19 cellular contexts compared by ENCODE assay signal in the genomic region with DNA sequence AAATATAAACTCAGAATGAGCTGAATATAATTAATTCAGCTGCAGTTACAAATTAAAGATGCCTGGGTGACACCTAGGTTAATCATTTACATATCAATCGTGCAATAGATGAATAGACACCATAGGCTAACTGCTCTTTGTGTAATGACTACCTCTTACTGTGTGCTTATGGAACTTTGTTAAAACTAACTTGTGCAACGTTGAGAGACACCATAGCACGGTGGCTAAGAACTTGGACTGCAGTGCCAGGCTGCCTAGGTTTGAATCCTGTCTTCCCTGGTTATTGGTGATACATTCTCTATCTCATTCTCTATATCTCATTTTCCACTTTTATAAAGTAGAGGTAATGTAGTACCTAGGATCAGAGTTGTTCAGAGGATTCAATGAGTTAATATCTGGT. TPM values are rescaled to one million over a fixed set of nuclear protein-coding genes. Genes with fewer than 3 reads are reported as not detected.
DNase-seq lines count a peak whose midpoint lies in the region; ATAC-seq, FAIRE-seq and TF ChIP-seq lines count a peak whose summit lies in the region.
"Had no signal": no experiment of that assay in that cellular context is flagged by ENCODE, and none has a peak within 500 bp of the region (broad histone marks: within the 10 kb centered on the region; RNA-seq: fewer than 3 reads in every experiment).

No MANE protein-coding gene starts in this region.

- H3K9me3 Mint-ChIP-seq in astrocyte (ENCODE audit: unreplicated experiment) = no peaks in the 10 kb centered on the region
- no peaks in the 10 kb centered on the region for H3K9me3 Mint-ChIP-seq in WTC11
- H3K9me3 Mint-ChIP-seq: CD4-positive, alpha-beta T cell had no signal

- H3K4me1 ChIP-seq in KMS-11 (ENCODE audit: low read depth, poor library complexity, severe bottlenecking) = peaks cover 76% of the 10 kb centered on the region
- H3K4me1 ChIP-seq in astrocyte (ENCODE audit: insufficient read depth, low read length) = no peaks in the 10 kb centered on the region
- H3K4me1 ChIP-seq: Caco-2, SJSA1 had no signal

- peak; percentile 27 for DNase-seq in ACHN
- no peak for DNase-seq in astrocyte (ENCODE audit: low read depth)
- peak; percentile 38 for DNase-seq in left kidney (ENCODE audit: low read depth, low spot score)
- no peak for DNase-seq in WTC11 (ENCODE audit: low spot score)
- DNase-seq in central memory CD4-positive, alpha-beta T cell = no peak
- DNase-seq: Caco-2; CD4-positive, alpha-beta T cell; DND-41; KBM-7; NCI-H1694 treated with DMSO at 0.1 percent for 48 hours; NCI-H2107; NCI-H510A treated with DMSO at 0.1 percent for 48 hours; NCI-H774 had no signal

- no peaks in the 10 kb centered on the region for H3K27me3 Mint-ChIP-seq in astrocyte (ENCODE audit: low read depth, unreplicated experiment)
- H3K27me3 Mint-ChIP-seq in WTC11 (ENCODE audit: low read depth) = no peaks in the 10 kb centered on the region
- H3K27me3 Mint-ChIP-seq: CD4-positive, alpha-beta T cell had no signal

- H3K4me3 ChIP-seq in KMS-11 (IDR thresholded peaks at IDR 0.05; ENCODE audit: insufficient read depth, low read depth, low read length) (no peak overlapping the region), astrocyte (ENCODE audit: insufficient read depth, low read depth, low read length) (no peak overlapping the region)
- H3K4me3 ChIP-seq: HAP-1, SJSA1 had no signal

- no peak for ATAC-seq in WTC11
- ATAC-seq in HG03565 (IDR thresholded peaks at IDR 0.05; ENCODE audit: unreplicated experiment) = no peak
- ATAC-seq in HG03159 (IDR thresholded peaks at IDR 0.05; ENCODE audit: unreplicated experiment) = no peak

- POLR2A ChIA-PET in WTC11 (lab: Charles Lee) = no interaction called here

- H3K4me3 Mint-ChIP-seq in astrocyte (ENCODE audit: unreplicated experiment) = no peak overlapping the region
- H3K4me3 Mint-ChIP-seq in WTC11 = no peak overlapping the region
- H3K4me3 Mint-ChIP-seq: CD4-positive, alpha-beta T cell had no signal

- in situ Hi-C loops in ACHN (cut with HindIII; ENCODE audit: low pct_ligation_motif_present, low pct_unique_long_range_greater_than_20kb, low sequenced_read_pairs) = no loop called here

- H2AFZ ChIP-seq in KMS-11 (ENCODE audit: low read depth) = no peak overlapping the region
- no peak overlapping the region for H2AFZ ChIP-seq in astrocyte (ENCODE audit: low read depth, low read length)

- H3K4me1 Mint-ChIP-seq in astrocyte (ENCODE audit: low read depth, unreplicated experiment) (peaks cover 32% of the 10 kb centered on the region), WTC11 (peaks cover 33% of the 10 kb centered on the region)

- H3K79me2 ChIP-seq in KMS-11 (ENCODE audit: insufficient read depth, low read depth) = peaks cover 23% of the 10 kb centered on the region; the same call in 1 of the 2 replicates
- H3K79me2 ChIP-seq in astrocyte (ENCODE audit: insufficient read depth, low read length) = peaks cover 57% of the 10 kb centered on the region

- TF ChIP-seq CTCF in KMS-11 (conservative IDR thresholded peaks at IDR 0.05; ENCODE audit: low read depth, low read length) (no peak), astrocyte (IDR thresholded peaks at IDR 0.05; ENCODE audit: insufficient read depth, low read depth, low read length) (no peak), WTC11 (IDR thresholded peaks at IDR 0.05) (no peak)

- H3K27me3 ChIP-seq in KMS-11 (ENCODE audit: insufficient read depth, low read depth) = no peaks in the 10 kb centered on the region
- H3K27me3 ChIP-seq in astrocyte (ENCODE audit: insufficient read depth, low read length) = no peaks in the 10 kb centered on the region
- H3K27me3 ChIP-seq: SJSA1 had no signal

- no peak for FAIRE-seq in astrocyte (lab: Jason Lieb, UNC)
- FAIRE-seq: G401.6 had no signal

- H3K27ac ChIP-seq in KMS-11 = no peak overlapping the region
- H3K27ac ChIP-seq in astrocyte (ENCODE audit: low read depth, low read length) = no peak overlapping the region
- H3K27ac ChIP-seq: SJSA1 had no signal

- peaks cover 5% of the 10 kb centered on the region; the same call in 1 of the 2 replicates for H4K20me1 ChIP-seq in KMS-11 (ENCODE audit: insufficient read depth)
- H4K20me1 ChIP-seq in astrocyte (ENCODE audit: insufficient read depth, low read length) = peaks cover 28% of the 10 kb centered on the region

- H3K36me3 Mint-ChIP-seq in astrocyte (ENCODE audit: low read depth, unreplicated experiment) (no peaks in the 10 kb centered on the region), WTC11 (no peaks in the 10 kb centered on the region)

- H3K27ac Mint-ChIP-seq in astrocyte (ENCODE audit: unreplicated experiment) (peak overlapping the region; percentile 8), WTC11 (no peak overlapping the region; the same call in 1 of the 2 replicates)
- H3K27ac Mint-ChIP-seq: CD4-positive, alpha-beta T cell had no signal

- CTCF ChIA-PET in WTC11 (lab: Charles Lee) = no interaction called here

- H3K9ac ChIP-seq in KMS-11 (no peak overlapping the region), astrocyte (ENCODE audit: low read length) (no peak overlapping the region)

- H3K9me3 ChIP-seq in astrocyte (ENCODE audit: insufficient read depth, low read depth, low read length) = no peaks in the 10 kb centered on the region
- H3K9me3 ChIP-seq: Caco-2, HAP-1, SJSA1 had no signal

- no peaks in the 10 kb centered on the region for H3K36me3 ChIP-seq in KMS-11 (ENCODE audit: insufficient read depth)
- H3K36me3 ChIP-seq in astrocyte (ENCODE audit: insufficient read depth, low read length) = no peaks in the 10 kb centered on the region
- H3K36me3 ChIP-seq: HAP-1, SJSA1 had no signal

- 0 out of 2 replicates have a peak overlapping the region, but pooled peaks have one; percentile 77 for H3K4me2 ChIP-seq in KMS-11
- no peak overlapping the region for H3K4me2 ChIP-seq in astrocyte (ENCODE audit: low read length)

TF ChIP-seq in WTC11, 78 proteins besides CTCF, POLR2A, EP300 and RAD21:
- TF ChIP-seq ATF1 (CRISPR knock-in tag; IDR thresholded peaks at IDR 0.05) (no peak), FOXJ3 (CRISPR knock-in tag; IDR thresholded peaks at IDR 0.05; ENCODE audit: borderline replicate concordance) (no peak), TEAD1 (CRISPR knock-in tag; IDR thresholded peaks at IDR 0.05) (no peak), NFE2L1 (CRISPR knock-in tag; IDR thresholded peaks at IDR 0.05) (no peak), CBFB (CRISPR knock-in tag; IDR thresholded peaks at IDR 0.05; ENCODE audit: low read depth) (no peak), JUN (CRISPR knock-in tag; IDR thresholded peaks at IDR 0.05) (no peak), ZNF396 (CRISPR knock-in tag; IDR thresholded peaks at IDR 0.05; ENCODE audit: borderline replicate concordance) (no peak), SP1 (CRISPR knock-in tag; conservative IDR thresholded peaks at IDR 0.05) (no peak), CREB1 (CRISPR knock-in tag; IDR thresholded peaks at IDR 0.05) (no peak), FOXP1 (CRISPR knock-in tag; IDR thresholded peaks at IDR 0.05; ENCODE audit: borderline replicate concordance) (no peak), ZNF423 (CRISPR knock-in tag; IDR thresholded peaks at IDR 0.05) (no peak)
- TF ChIP-seq, protein P1, sequence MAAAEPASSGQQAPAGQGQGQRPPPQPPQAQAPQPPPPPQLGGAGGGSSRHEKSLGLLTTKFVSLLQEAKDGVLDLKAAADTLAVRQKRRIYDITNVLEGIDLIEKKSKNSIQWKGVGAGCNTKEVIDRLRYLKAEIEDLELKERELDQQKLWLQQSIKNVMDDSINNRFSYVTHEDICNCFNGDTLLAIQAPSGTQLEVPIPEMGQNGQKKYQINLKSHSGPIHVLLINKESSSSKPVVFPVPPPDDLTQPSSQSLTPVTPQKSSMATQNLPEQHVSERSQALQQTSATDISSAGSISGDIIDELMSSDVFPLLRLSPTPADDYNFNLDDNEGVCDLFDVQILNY (CRISPR knock-in tag; IDR thresholded peaks at IDR 0.05) = no peak
- TF ChIP-seq, protein P2, sequence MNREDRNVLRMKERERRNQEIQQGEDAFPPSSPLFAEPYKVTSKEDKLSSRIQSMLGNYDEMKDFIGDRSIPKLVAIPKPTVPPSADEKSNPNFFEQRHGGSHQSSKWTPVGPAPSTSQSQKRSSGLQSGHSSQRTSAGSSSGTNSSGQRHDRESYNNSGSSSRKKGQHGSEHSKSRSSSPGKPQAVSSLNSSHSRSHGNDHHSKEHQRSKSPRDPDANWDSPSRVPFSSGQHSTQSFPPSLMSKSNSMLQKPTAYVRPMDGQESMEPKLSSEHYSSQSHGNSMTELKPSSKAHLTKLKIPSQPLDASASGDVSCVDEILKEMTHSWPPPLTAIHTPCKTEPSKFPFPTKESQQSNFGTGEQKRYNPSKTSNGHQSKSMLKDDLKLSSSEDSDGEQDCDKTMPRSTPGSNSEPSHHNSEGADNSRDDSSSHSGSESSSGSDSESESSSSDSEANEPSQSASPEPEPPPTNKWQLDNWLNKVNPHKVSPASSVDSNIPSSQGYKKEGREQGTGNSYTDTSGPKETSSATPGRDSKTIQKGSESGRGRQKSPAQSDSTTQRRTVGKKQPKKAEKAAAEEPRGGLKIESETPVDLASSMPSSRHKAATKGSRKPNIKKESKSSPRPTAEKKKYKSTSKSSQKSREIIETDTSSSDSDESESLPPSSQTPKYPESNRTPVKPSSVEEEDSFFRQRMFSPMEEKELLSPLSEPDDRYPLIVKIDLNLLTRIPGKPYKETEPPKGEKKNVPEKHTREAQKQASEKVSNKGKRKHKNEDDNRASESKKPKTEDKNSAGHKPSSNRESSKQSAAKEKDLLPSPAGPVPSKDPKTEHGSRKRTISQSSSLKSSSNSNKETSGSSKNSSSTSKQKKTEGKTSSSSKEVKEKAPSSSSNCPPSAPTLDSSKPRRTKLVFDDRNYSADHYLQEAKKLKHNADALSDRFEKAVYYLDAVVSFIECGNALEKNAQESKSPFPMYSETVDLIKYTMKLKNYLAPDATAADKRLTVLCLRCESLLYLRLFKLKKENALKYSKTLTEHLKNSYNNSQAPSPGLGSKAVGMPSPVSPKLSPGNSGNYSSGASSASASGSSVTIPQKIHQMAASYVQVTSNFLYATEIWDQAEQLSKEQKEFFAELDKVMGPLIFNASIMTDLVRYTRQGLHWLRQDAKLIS (CRISPR knock-in tag; IDR thresholded peaks at IDR 0.05; ENCODE audit: borderline replicate concordance) = no peak

RNA-seq across cellular contexts. Expression of a gene that starts 46.9 kb away (rescaled TPM):
- total RNA-seq in astrocyte = 29.6 and 33.8 TPM in 2 replicates
- total RNA-seq in WTC11 (2021) = 14.1 to 15.4 TPM (median 15.1 TPM) in 3 replicates

Comparison
In these comparisons a context has a peak if more than half of its experiments do, and no peak if none do; other contexts are left out.
1. DNase-seq: peak in ACHN (single experiment) and left kidney (single experiment); none in astrocyte (single experiment), WTC11 (single experiment) and central memory CD4-positive, alpha-beta T cell (single experiment).